Comparison of ENCODE assay signal across 40 cellular contexts in the genomic region with DNA sequence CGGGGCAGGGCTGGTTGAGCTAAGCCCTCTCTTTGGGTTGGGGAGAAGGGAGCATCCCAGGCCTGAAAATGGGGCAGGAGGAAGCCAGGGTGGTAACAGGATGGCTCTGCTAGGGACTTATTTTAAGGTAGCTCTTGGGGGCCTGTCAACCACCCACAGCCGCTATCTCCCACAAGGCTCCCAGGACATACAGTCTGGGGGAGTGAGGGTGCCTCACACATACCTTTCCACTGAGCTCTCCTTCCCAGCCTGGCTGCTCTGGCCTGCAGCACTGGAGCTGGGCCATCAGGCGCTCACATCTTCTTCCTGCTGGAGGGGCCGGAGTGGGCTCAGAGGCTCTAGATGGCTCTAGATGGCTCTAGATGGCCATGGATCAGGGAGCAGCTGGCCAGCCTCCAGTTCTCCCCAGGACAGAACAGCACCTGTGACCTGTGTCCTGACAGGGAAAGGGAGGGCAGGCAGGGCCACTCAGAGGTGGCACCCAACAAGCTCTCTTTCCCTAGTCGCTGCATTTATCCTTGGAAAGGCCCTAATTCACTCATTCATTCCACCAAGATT. TPM values are rescaled to one million over a fixed set of nuclear protein-coding genes. Genes with fewer than 3 reads are reported as not detected.
"Had no signal": no experiment of that assay in that cellular context is flagged by ENCODE, and none has a peak within 500 bp of the region (broad histone marks: within the 10 kb centered on the region; RNA-seq: fewer than 3 reads in every experiment).

No MANE protein-coding gene starts in this region.

- H3K36me3 Mint-ChIP-seq: activated CD4-positive, alpha-beta memory T cell treated with anti-CD3 and anti-CD28 coated beads for 36 hours; activated naive CD4-positive, alpha-beta T cell treated with anti-CD3 and anti-CD28 coated beads, Interleukin-2, amount 10 ng/mL, durations not matched to agents 7 days and 5 days; activated naive CD4-positive, alpha-beta T cell treated with anti-CD3 and anti-CD28 coated beads, Interleukin-2, amount 50 U/mL, for 24 hours; activated naive CD8-positive, alpha-beta T cell; activated naive CD8-positive, alpha-beta T cell treated with anti-CD3 and anti-CD28 coated beads, Interleukin-2, amount 10 ng/mL, durations not matched to agents 7 days and 5 days; brain had no signal

- H3K9me3 Mint-ChIP-seq: activated B cell treated with CpG ODN at 0.5 μM for 24 hours; activated CD4-positive, alpha-beta memory T cell treated with anti-CD3 and anti-CD28 coated beads for 36 hours; activated CD4-positive, alpha-beta T cell treated with anti-CD3 and anti-CD28 coated beads, Interleukin-2, amount 10 ng/mL, durations not matched to agents 24 days and 14 days; activated CD8-positive, alpha-beta T cell treated with anti-CD3 and anti-CD28 coated beads for 36 hours; activated naive CD4-positive, alpha-beta T cell treated with anti-CD3 and anti-CD28 coated beads, Interleukin-2, amount 10 ng/mL, durations not matched to agents 7 days and 5 days; activated naive CD4-positive, alpha-beta T cell treated with anti-CD3 and anti-CD28 coated beads, Interleukin-2, amount 50 U/mL, for 24 hours; activated naive CD8-positive, alpha-beta T cell treated with anti-CD3 and anti-CD28 coated beads, Interleukin-2, amount 10 ng/mL, durations not matched to agents 7 days and 5 days; activated naive CD8-positive, alpha-beta T cell treated with anti-CD3 and anti-CD28 coated beads, Interleukin-2, amount 50 U/mL, for 24 hours; activated T-cell treated with anti-CD3 and anti-CD28 coated beads, Interleukin-2, amount 50 U/mL, for 4 hours; activated T-cell treated with anti-CD3 and anti-CD28 coated beads, Interleukin-2, amount 50 U/mL, for 72 hours; activated T-helper 1 cell treated with anti-CD3 and anti-CD28 coated beads, Interleukin-12 subunit alpha, Interleukin-12 subunit beta, Interleukin-2, Interleukin-4 antibody, amounts not matched to agents 30 ng/mL and 10 ng/mL and 1 ng/mL, durations not matched to agents 14 hours and 24 hours and 36 hours; activated T-helper 17 cell treated with anti-CD3 and anti-CD28 coated beads, Interleukin-2, amount 50 U/mL, for 72 hours; central memory CD8-positive, alpha-beta T cell; T-helper 1 cell treated with Interleukin-12 subunit alpha and Interleukin-12 subunit beta and Interleukin-4 antibody, amounts not matched to agents 30 μg/mL and 1 μg/mL, for 36 hours; T-helper 2 cell treated with Interferon-gamma antibody and Interleukin-4, amounts not matched to agents 5 μg/mL and 100 μg/mL, for 36 hours had no signal

- H3K4me3 ChIP-seq: ascending aorta, cardiac muscle cell had no signal

- H3K4me1 Mint-ChIP-seq: activated B cell treated with CpG ODN at 0.5 μM for 24 hours; activated CD4-positive, alpha-beta T cell treated with anti-CD3 and anti-CD28 coated beads, Interleukin-2, amount 10 ng/mL, durations not matched to agents 24 days and 14 days; activated naive CD4-positive, alpha-beta T cell treated with anti-CD3 and anti-CD28 coated beads, Interleukin-2, amount 10 ng/mL, durations not matched to agents 7 days and 5 days; activated naive CD4-positive, alpha-beta T cell treated with anti-CD3 and anti-CD28 coated beads, Interleukin-2, amount 50 U/mL, for 24 hours; activated naive CD8-positive, alpha-beta T cell treated with anti-CD3 and anti-CD28 coated beads, Interleukin-2, amount 10 ng/mL, durations not matched to agents 7 days and 5 days; activated naive CD8-positive, alpha-beta T cell treated with anti-CD3 and anti-CD28 coated beads, Interleukin-2, amount 50 U/mL, for 24 hours; activated T-helper 17 cell treated with anti-CD3 and anti-CD28 coated beads, Interleukin-2, amount 50 U/mL, for 72 hours; central memory CD8-positive, alpha-beta T cell had no signal

- DNase-seq: activated B cell treated with CpG ODN at 0.5 μM for 24 hours; activated CD4-positive, alpha-beta memory T cell treated with anti-CD3 and anti-CD28 coated beads for 36 hours; activated CD4-positive, alpha-beta T cell treated with anti-CD3 and anti-CD28 coated beads for 4 hours; activated CD4-positive, alpha-beta T cell treated with anti-CD3 and anti-CD28 coated beads, Interleukin-2, amount 10 ng/mL, durations not matched to agents 24 days and 14 days; activated CD4-positive, alpha-beta T cell treated with anti-CD3 and anti-CD28 coated beads, Interleukin-2, amount 50 U/mL, for 1 hour; activated CD4-positive, alpha-beta T cell treated with anti-CD3 and anti-CD28 coated beads, Interleukin-2, amount 50 U/mL, for 4 hours; activated CD4-positive, CD25-positive, alpha-beta regulatory T cell treated with anti-CD3 and anti-CD28 coated beads, Interleukin-2, amount 50 U/mL, for 72 hours; activated CD8-positive, alpha-beta memory T cell treated with anti-CD3 and anti-CD28 coated beads, Interleukin-2, amount 50 U/mL, for 4 hours; activated CD8-positive, alpha-beta T cell treated with anti-CD3 and anti-CD28 coated beads for 36 hours; activated effector memory CD4-positive, alpha-beta T cell treated with anti-CD3 and anti-CD28 coated beads, Interleukin-2, amount 50 U/mL, for 16 hours; activated gamma-delta T cell treated with Interleukin-2 at 50 U/mL for 16 hours; activated naive CD4-positive, alpha-beta T cell treated with anti-CD3 and anti-CD28 coated beads, Interleukin-2, amount 10 ng/mL, durations not matched to agents 7 days and 5 days; activated naive CD4-positive, alpha-beta T cell treated with Interleukin-2 at 50 U/mL for 16 hours; activated naive CD8-positive, alpha-beta T cell treated with anti-CD3 and anti-CD28 coated beads, Interleukin-2, amount 10 ng/mL, durations not matched to agents 7 days and 5 days; activated naive CD8-positive, alpha-beta T cell treated with anti-CD3 and anti-CD28 coated beads, Interleukin-2, amount 50 U/mL, for 24 hours; activated T-cell treated with anti-CD3 and anti-CD28 coated beads for 4 hours; activated T-cell treated with anti-CD3 and anti-CD28 coated beads, Interleukin-2, amount 50 U/mL, for 1 hour; activated T-cell treated with anti-CD3 and anti-CD28 coated beads, Interleukin-2, amount 50 U/mL, for 4 hours; activated T-cell treated with anti-CD3 and anti-CD28 coated beads, Interleukin-2, amount 50 U/mL, for 72 hours; amygdala; anterior cingulate cortex; caudate nucleus; cerebellar nuclear complex; T-helper 2 cell; T-helper 9 cell had no signal

- ATAC-seq: activated CD8-positive, alpha-beta T cell treated with anti-CD3 and anti-CD28 coated beads for 36 hours; activated naive CD8-positive, alpha-beta T cell treated with anti-CD3 and anti-CD28 coated beads, Interleukin-2, amount 50 U/mL, for 24 hours; activated T-cell treated with anti-CD3 and anti-CD28 coated beads, Interleukin-2, amount 50 U/mL, for 4 hours; activated T-cell treated with anti-CD3 and anti-CD28 coated beads, Interleukin-2, amount 50 U/mL, for 72 hours; activated T-helper 17 cell treated with anti-CD3 and anti-CD28 coated beads, Interleukin-2, amount 50 U/mL, for 72 hours had no signal

- H3K4me3 Mint-ChIP-seq: activated B cell treated with CpG ODN at 0.5 μM for 24 hours; activated CD4-positive, alpha-beta memory T cell treated with anti-CD3 and anti-CD28 coated beads for 36 hours; activated CD4-positive, alpha-beta T cell treated with anti-CD3 and anti-CD28 coated beads, Interleukin-2, amount 10 ng/mL, durations not matched to agents 24 days and 14 days; activated CD8-positive, alpha-beta T cell treated with anti-CD3 and anti-CD28 coated beads for 36 hours; activated naive CD4-positive, alpha-beta T cell treated with anti-CD3 and anti-CD28 coated beads, Interleukin-2, amount 10 ng/mL, durations not matched to agents 7 days and 5 days; activated naive CD4-positive, alpha-beta T cell treated with anti-CD3 and anti-CD28 coated beads, Interleukin-2, amount 50 U/mL, for 24 hours; activated naive CD8-positive, alpha-beta T cell; activated naive CD8-positive, alpha-beta T cell treated with anti-CD3 and anti-CD28 coated beads, Interleukin-2, amount 10 ng/mL, durations not matched to agents 7 days and 5 days; activated naive CD8-positive, alpha-beta T cell treated with anti-CD3 and anti-CD28 coated beads, Interleukin-2, amount 50 U/mL, for 24 hours; activated T-cell treated with anti-CD3 and anti-CD28 coated beads, Interleukin-2, amount 50 U/mL, for 4 hours; activated T-cell treated with anti-CD3 and anti-CD28 coated beads, Interleukin-2, amount 50 U/mL, for 72 hours; activated T-helper 1 cell treated with anti-CD3 and anti-CD28 coated beads, Interleukin-12 subunit alpha, Interleukin-12 subunit beta, Interleukin-2, Interleukin-4 antibody, amounts not matched to agents 30 ng/mL and 10 ng/mL and 1 ng/mL, durations not matched to agents 14 hours and 24 hours and 36 hours; activated T-helper 17 cell treated with anti-CD3 and anti-CD28 coated beads, Interleukin-2, amount 50 U/mL, for 72 hours; brain; central memory CD8-positive, alpha-beta T cell; T-helper 1 cell treated with Interleukin-12 subunit alpha and Interleukin-12 subunit beta and Interleukin-4 antibody, amounts not matched to agents 30 μg/mL and 1 μg/mL, for 36 hours; T-helper 2 cell treated with Interferon-gamma antibody and Interleukin-4, amounts not matched to agents 5 μg/mL and 100 μg/mL, for 36 hours had no signal

- H3K36me3 ChIP-seq: ascending aorta, cardiac muscle cell had no signal

- H3K4me1 ChIP-seq: ascending aorta had no signal

- H3K9me3 ChIP-seq: ascending aorta had no signal

- FAIRE-seq: bronchial epithelial cell, TTC549 had no signal

- H3K27ac ChIP-seq: ascending aorta, cardiac muscle cell, VCaP had no signal

- H3K27me3 ChIP-seq: ascending aorta, cardiac muscle cell had no signal

- H3K27ac Mint-ChIP-seq: activated B cell treated with CpG ODN at 0.5 μM for 24 hours; activated CD4-positive, alpha-beta memory T cell treated with anti-CD3 and anti-CD28 coated beads for 36 hours; activated CD4-positive, alpha-beta T cell treated with anti-CD3 and anti-CD28 coated beads, Interleukin-2, amount 10 ng/mL, durations not matched to agents 24 days and 14 days; activated CD8-positive, alpha-beta T cell treated with anti-CD3 and anti-CD28 coated beads for 36 hours; activated naive CD4-positive, alpha-beta T cell treated with anti-CD3 and anti-CD28 coated beads, Interleukin-2, amount 10 ng/mL, durations not matched to agents 7 days and 5 days; activated naive CD4-positive, alpha-beta T cell treated with anti-CD3 and anti-CD28 coated beads, Interleukin-2, amount 50 U/mL, for 24 hours; activated naive CD8-positive, alpha-beta T cell; activated naive CD8-positive, alpha-beta T cell treated with anti-CD3 and anti-CD28 coated beads, Interleukin-2, amount 10 ng/mL, durations not matched to agents 7 days and 5 days; activated naive CD8-positive, alpha-beta T cell treated with anti-CD3 and anti-CD28 coated beads, Interleukin-2, amount 50 U/mL, for 24 hours; activated T-cell treated with anti-CD3 and anti-CD28 coated beads, Interleukin-2, amount 50 U/mL, for 72 hours; activated T-helper 1 cell treated with anti-CD3 and anti-CD28 coated beads, Interleukin-12 subunit alpha, Interleukin-12 subunit beta, Interleukin-2, Interleukin-4 antibody, amounts not matched to agents 30 ng/mL and 10 ng/mL and 1 ng/mL, durations not matched to agents 14 hours and 24 hours and 36 hours; activated T-helper 17 cell treated with anti-CD3 and anti-CD28 coated beads, Interleukin-2, amount 50 U/mL, for 72 hours; brain; T-helper 1 cell treated with Interleukin-12 subunit alpha and Interleukin-12 subunit beta and Interleukin-4 antibody, amounts not matched to agents 30 μg/mL and 1 μg/mL, for 36 hours; T-helper 2 cell treated with Interferon-gamma antibody and Interleukin-4, amounts not matched to agents 5 μg/mL and 100 μg/mL, for 36 hours had no signal

RNA-seq across cellular contexts. Expression of a gene that starts 11.0 kb away (rescaled TPM):
- total RNA-seq: activated B cell treated with CpG ODN at 0.5 μM for 24 hours; activated CD4-positive, alpha-beta memory T cell treated with anti-CD3 and anti-CD28 coated beads for 36 hours; activated CD4-positive, alpha-beta T cell treated with anti-CD3 and anti-CD28 coated beads, Interleukin-2, amount 10 ng/mL, durations not matched to agents 24 days and 14 days; activated CD8-positive, alpha-beta memory T cell treated with anti-CD3 and anti-CD28 coated beads for 36 hours; activated CD8-positive, alpha-beta T cell treated with anti-CD3 and anti-CD28 coated beads for 36 hours; activated naive CD8-positive, alpha-beta T cell treated with anti-CD3 and anti-CD28 coated beads, Interleukin-2, amount 10 ng/mL, durations not matched to agents 7 days and 5 days; activated T-cell treated with anti-CD3 and anti-CD28 coated beads, Interleukin-2, amount 50 U/mL, for 4 hours; activated T-cell treated with anti-CD3 and anti-CD28 coated beads, Interleukin-2, amount 50 U/mL, for 72 hours; activated T-helper 1 cell treated with anti-CD3 and anti-CD28 coated beads, Interleukin-12 subunit alpha, Interleukin-12 subunit beta, Interleukin-2, Interleukin-4 antibody, amounts not matched to agents 30 ng/mL and 10 ng/mL and 1 ng/mL, durations not matched to agents 14 hours and 24 hours and 36 hours; activated T-helper 17 cell treated with anti-CD3 and anti-CD28 coated beads, Interleukin-2, amount 50 U/mL, for 72 hours; ascending aorta; bronchial epithelial cell; chondrocyte had no signal

RNA-seq across cellular contexts. Expression of a gene that starts 22.1 kb away (rescaled TPM):
- total RNA-seq: activated B cell treated with CpG ODN at 0.5 μM for 24 hours; activated CD4-positive, alpha-beta memory T cell treated with anti-CD3 and anti-CD28 coated beads for 36 hours; activated CD4-positive, alpha-beta T cell treated with anti-CD3 and anti-CD28 coated beads, Interleukin-2, amount 10 ng/mL, durations not matched to agents 24 days and 14 days; activated CD8-positive, alpha-beta memory T cell treated with anti-CD3 and anti-CD28 coated beads for 36 hours; activated CD8-positive, alpha-beta T cell treated with anti-CD3 and anti-CD28 coated beads for 36 hours; activated naive CD8-positive, alpha-beta T cell treated with anti-CD3 and anti-CD28 coated beads, Interleukin-2, amount 10 ng/mL, durations not matched to agents 7 days and 5 days; activated T-cell treated with anti-CD3 and anti-CD28 coated beads, Interleukin-2, amount 50 U/mL, for 4 hours; activated T-cell treated with anti-CD3 and anti-CD28 coated beads, Interleukin-2, amount 50 U/mL, for 72 hours; activated T-helper 1 cell treated with anti-CD3 and anti-CD28 coated beads, Interleukin-12 subunit alpha, Interleukin-12 subunit beta, Interleukin-2, Interleukin-4 antibody, amounts not matched to agents 30 ng/mL and 10 ng/mL and 1 ng/mL, durations not matched to agents 14 hours and 24 hours and 36 hours; activated T-helper 17 cell treated with anti-CD3 and anti-CD28 coated beads, Interleukin-2, amount 50 U/mL, for 72 hours; ascending aorta; bronchial epithelial cell; chondrocyte had no signal
